8 cellular contexts compared by ENCODE assay signal in genomic region chr3:139353920-139354556, GRCh38. TPM values are rescaled to one million over a fixed set of nuclear protein-coding genes. Genes with fewer than 3 reads are reported as not detected.
DNase-seq lines count a peak whose midpoint lies in the region; FAIRE-seq and TF ChIP-seq lines count a peak whose summit lies in the region.

No MANE protein-coding gene starts in this region.

- H3K14ac ChIP-seq in mesenchymal stem cell (ENCODE audit: low read length in 2 of 2) = no peak overlapping the region

- no peak overlapping the region for H3K18ac ChIP-seq in mesenchymal stem cell (ENCODE audit: low read depth in 1 of 2, low read length in 2 of 2)

- no peak overlapping the region for H2AK5ac ChIP-seq in mesenchymal stem cell (ENCODE audit: low read length, severe bottlenecking)

- peaks cover 88% of the 10 kb centered on the region for H3K36me3 ChIP-seq in BE2C
- peaks cover 26 to 99% of the 10 kb centered on the region in 2 experiments for H3K36me3 ChIP-seq in mesenchymal stem cell (ENCODE audit: control insufficient read depth in 1 of 2, insufficient read depth in 2 of 2, low read depth in 1 of 2, low read length in 2 of 2)
- H3K36me3 ChIP-seq in stomach = peaks cover 74 to 100% (median 100%) of the 10 kb centered on the region in 4 donors

- H3K4me3 ChIP-seq in BE2C (ENCODE audit: low read depth, low read length) (no peak overlapping the region), choroid plexus epithelial cell (ENCODE audit: low read depth, low read length) (no peak overlapping the region), mesenchymal stem cell (ENCODE audit: insufficient read depth in 1 of 2, low read depth in 1 of 2, low read length in 2 of 2) (no peak overlapping the region), stomach (no peak overlapping the region)

- H3K4me2 ChIP-seq in mesenchymal stem cell (ENCODE audit: low read length, poor library complexity, severe bottlenecking) = no peak overlapping the region

- no peak overlapping the region for H2BK120ac ChIP-seq in mesenchymal stem cell (ENCODE audit: low read depth, low read length)

- FAIRE-seq in H54 (lab: Jason Lieb, UNC) = peak; percentile 94

- DNase-seq in BE2C (peak; percentile 56), H54 (ENCODE audit: insufficient read length, low spot score) (peak; percentile 11), NCI-H82 (lab: John Stamatoyannopoulos, UW) (peak; percentile 77), choroid plexus epithelial cell (ENCODE audit: low read depth) (peak; percentile 85), mesenchymal stem cell (peak; percentile 79), stomach (no peak)
- DNase-seq in activated CD8-positive, alpha-beta memory T cell treated with anti-CD3 and anti-CD28 coated beads, Interleukin-2, amount 50 U/mL, for 48 hours = no peak
- no peak for DNase-seq in stimulated activated CD8-positive, alpha-beta memory T cell treated with anti-CD3 and anti-CD28 coated beads, Interleukin-4, amount 100 ng/mL, for 48 hours

- no peaks in the 10 kb centered on the region for H3K9me3 ChIP-seq in BE2C
- H3K9me3 ChIP-seq in mesenchymal stem cell (ENCODE audit: control insufficient read depth, low read length) = no peaks in the 10 kb centered on the region
- H3K9me3 ChIP-seq in stomach = no peaks in the 10 kb centered on the region

- no peak overlapping the region for H4K91ac ChIP-seq in mesenchymal stem cell (ENCODE audit: low read length)

- H3K27me3 ChIP-seq in BE2C = no peaks in the 10 kb centered on the region
- no peaks in the 10 kb centered on the region for H3K27me3 ChIP-seq in mesenchymal stem cell (ENCODE audit: control insufficient read depth in 1 of 2, insufficient read depth in 1 of 2, low read length in 2 of 2)
- no peaks in the 10 kb centered on the region for H3K27me3 ChIP-seq in stomach

- TF ChIP-seq POLR2A in H54 (IDR thresholded peaks at IDR 0.05; ENCODE audit: low read depth, low read length) (no peak), stomach (IDR thresholded peaks at IDR 0.05) (no peak)

- intact Hi-C loops in stomach (cut with DNase I; ENCODE audit: low total_unique reads) = no loop called here

- H2BK5ac ChIP-seq in mesenchymal stem cell (ENCODE audit: low read depth, low read length, poor library complexity, severe bottlenecking) = no peak overlapping the region

- H2BK12ac ChIP-seq in mesenchymal stem cell (ENCODE audit: low read length in 2 of 2) = no peak overlapping the region

- H3K27ac ChIP-seq in mesenchymal stem cell (ENCODE audit: low read length, poor library complexity, severe bottlenecking) (no peak overlapping the region), stomach (no peak overlapping the region)

- TF ChIP-seq EP300 in stomach (IDR thresholded peaks at IDR 0.05) = no peak

- no peak overlapping the region for H2BK15ac ChIP-seq in mesenchymal stem cell (ENCODE audit: low read depth, poor library complexity, severe bottlenecking)

- no peak overlapping the region for H3K4ac ChIP-seq in mesenchymal stem cell (ENCODE audit: low read depth in 1 of 2, low read length in 2 of 2)

- H3K23ac ChIP-seq in mesenchymal stem cell (ENCODE audit: low read length in 2 of 2) = no peak overlapping the region

- no peak overlapping the region for H2AFZ ChIP-seq in mesenchymal stem cell (ENCODE audit: low read depth, low read length)

- peak overlapping the region; percentile 52 for H3K9ac ChIP-seq in mesenchymal stem cell (ENCODE audit: low read length)

- H4K8ac ChIP-seq in mesenchymal stem cell (ENCODE audit: low read length) = no peak overlapping the region

- WGBS in mesenchymal stem cell = no CpG with 5 or more reads among the region's 3 CpGs
- 69 to 84% (median 71%) methylated on average over 3 of the region's 3 CpGs for WGBS in stomach, 5 donors

- 0 out of 2 replicates have a peak, but pooled peaks cover 4% of the 10 kb centered on the region for H3K4me1 ChIP-seq in BE2C
- no peaks in the 10 kb centered on the region for H3K4me1 ChIP-seq in mesenchymal stem cell (ENCODE audit: control insufficient read depth, insufficient read depth, low read depth, low read length)
- H3K4me1 ChIP-seq in stomach = peaks cover 0 to 4% (median 0%) of the 10 kb centered on the region in 4 donors

- TF ChIP-seq CTCF in BE2C (IDR thresholded peaks at IDR 0.05; ENCODE audit: low read depth, low read length) (peak; percentile 95), choroid plexus epithelial cell (conservative IDR thresholded peaks at IDR 0.05; ENCODE audit: low read depth, low read length) (peak; percentile 85), stomach (IDR thresholded peaks at IDR 0.05) (peak in 3 of 7 experiments; percentile 25 to 39 (median 33))

- H3K79me1 ChIP-seq in mesenchymal stem cell (replicated peaks; ENCODE audit: low read length, poor library complexity, severe bottlenecking) = peaks cover 15% of the 10 kb centered on the region

RNA-seq across cellular contexts. Expression of gene MRPS22, which starts 10.2 kb away (rescaled TPM):
- polyA plus RNA-seq in BE2C (2012; ENCODE audit: insufficient read depth, insufficient read length, low read depth) = 41.1 TPM
- 47.0 TPM for polyA plus RNA-seq in mesenchymal stem cell (2013, experiment 1 of 2)
- polyA plus RNA-seq in mesenchymal stem cell (2013, experiment 2 of 2) = 48.0 TPM
- total RNA-seq in stomach = 10 to 100 TPM in 4 of 5 donors, 1 to 10 TPM in 1; 9.6 to 75.8 (median 41.5) TPM
- 10 to 100 TPM; 39.3 to 55.8 (median 45.9) TPM for polyA plus RNA-seq in stomach

RNA-seq across cellular contexts. Expression of gene COPB2, which starts 35.4 kb away (rescaled TPM):
- 98.0 TPM for polyA plus RNA-seq in BE2C (2012; ENCODE audit: insufficient read depth, insufficient read length, low read depth)
- polyA plus RNA-seq in mesenchymal stem cell (2013, experiment 1 of 2) = 123 TPM
- polyA plus RNA-seq in mesenchymal stem cell (2013, experiment 2 of 2) = 124 TPM
- 100 to 1,000 TPM in 3 of 5 donors, 10 to 100 TPM in 2; 46.4 to 141 (median 105) TPM for total RNA-seq in stomach
- 10 to 100 TPM; 23.1 to 48.1 (median 33.5) TPM for polyA plus RNA-seq in stomach

Comparison
In these comparisons a context has a peak if more than half of its experiments do, and no peak if none do; other contexts are left out.
1. DNase-seq: peak in BE2C (single experiment), H54 (single experiment), NCI-H82 (single experiment), choroid plexus epithelial cell (single experiment) and mesenchymal stem cell (single experiment); none in stomach (single experiment), activated CD8-positive, alpha-beta memory T cell treated with anti-CD3 and anti-CD28 coated beads, Interleukin-2, amount 50 U/mL, for 48 hours (single experiment) and stimulated activated CD8-positive, alpha-beta memory T cell treated with anti-CD3 and anti-CD28 coated beads, Interleukin-4, amount 100 ng/mL, for 48 hours (single experiment).